In the genomic region with DNA sequence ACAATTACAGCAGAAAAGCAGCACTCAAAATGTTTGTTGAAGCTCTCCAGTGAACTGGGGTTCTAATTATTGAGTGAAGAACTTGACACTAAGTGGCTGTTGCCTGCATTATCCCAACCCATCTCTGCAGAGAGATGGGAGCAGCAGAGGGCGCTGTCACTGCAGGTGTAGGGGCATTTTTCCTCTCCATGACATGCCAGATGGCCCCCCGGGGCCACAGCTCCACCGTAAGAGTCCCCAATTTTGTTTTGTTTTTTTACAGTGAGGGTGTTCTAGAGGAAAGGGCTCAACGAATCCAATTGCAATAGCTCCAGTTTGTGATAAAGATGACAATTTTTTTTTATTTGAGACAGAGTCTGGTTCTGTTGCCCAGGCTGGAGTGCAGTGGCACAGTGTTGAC, we compare ENCODE assay signal across 8 cellular contexts.
DNase-seq lines count a peak whose midpoint lies in the region; ATAC-seq lines count a peak whose summit lies in the region.

No MANE protein-coding gene starts in this region.

- ATAC-seq in effector memory CD8-positive, alpha-beta T cell (replicated peaks): peak; percentile 38
- ATAC-seq in HG03457 (IDR thresholded peaks at IDR 0.05; ENCODE audit: unreplicated experiment): no peak

- DNase-seq in NCI-H2107 (lab: John Stamatoyannopoulos, UW) (peak; percentile 79), NCI-H2107 treated with DMSO at 0.1 percent for 48 hours (lab: John Stamatoyannopoulos, UW; ENCODE audit: unreplicated experiment) (no peak), HuH-7.5 (ENCODE audit: low spot score) (peak; percentile 46), T-helper 9 cell (peak; percentile 36), AG08396 (ENCODE audit: low spot score) (no peak)
- DNase-seq in effector memory CD8-positive, alpha-beta T cell: peak; percentile 41 to 46 (median 45)
- DNase-seq in stimulated activated CD4-positive, alpha-beta T cell treated with anti-CD3 and anti-CD28 coated beads, Interleukin-4, amount 100 ng/mL, for 4 hours: peak; percentile 15 to 30

- H3K27ac Mint-ChIP-seq in effector memory CD8-positive, alpha-beta T cell: peak overlapping the region; percentile 59 to 66

- peaks cover 25 to 27% of the 10 kb centered on the region in 2 donors for H3K4me1 Mint-ChIP-seq in effector memory CD8-positive, alpha-beta T cell (ENCODE audit: low read depth in 2 of 2)

- no peaks in the 10 kb centered on the region for H3K27me3 Mint-ChIP-seq in effector memory CD8-positive, alpha-beta T cell

- H3K9me3 Mint-ChIP-seq in effector memory CD8-positive, alpha-beta T cell: no peaks in the 10 kb centered on the region

- H3K36me3 Mint-ChIP-seq in effector memory CD8-positive, alpha-beta T cell (ENCODE audit: insufficient read depth): peaks cover 15% of the 10 kb centered on the region

- peak overlapping the region; percentile 38 to 66 for H3K4me3 Mint-ChIP-seq in effector memory CD8-positive, alpha-beta T cell

Comparison
In these comparisons a context has a peak if more than half of its experiments do, and no peak if none do; other contexts are left out.
1. DNase-seq: peak in NCI-H2107 (single experiment), HuH-7.5 (single experiment), T-helper 9 cell (single experiment), effector memory CD8-positive, alpha-beta T cell (3 of 3) and stimulated activated CD4-positive, alpha-beta T cell treated with anti-CD3 and anti-CD28 coated beads, Interleukin-4, amount 100 ng/mL, for 4 hours (2 of 2); none in NCI-H2107 treated with DMSO at 0.1 percent for 48 hours (single experiment) and AG08396 (single experiment).